21 cellular contexts compared by ENCODE assay signal in the genomic region with DNA sequence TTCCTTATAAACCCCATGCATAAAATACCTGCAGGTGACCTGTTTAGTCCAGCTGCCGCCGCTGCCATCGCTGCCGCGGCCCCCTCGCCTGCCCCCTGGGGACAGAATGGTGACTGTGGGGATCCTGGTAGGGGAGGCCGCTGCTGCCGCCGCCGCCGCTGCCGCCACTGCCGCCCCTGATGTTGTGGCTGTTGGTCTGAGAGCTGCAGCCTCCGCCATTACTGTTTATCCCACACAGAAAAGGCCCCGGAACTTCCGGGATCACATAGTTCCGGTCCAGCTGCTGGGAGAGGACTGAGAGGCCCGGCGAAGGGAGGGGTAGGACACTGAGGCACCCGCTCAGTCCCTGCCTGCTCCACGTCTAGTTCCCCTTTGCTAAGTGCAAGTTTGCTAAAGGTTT.
"Had no signal": no experiment of that assay in that cellular context is flagged by ENCODE, and none has a peak within 500 bp of the region (broad histone marks: within the 10 kb centered on the region; RNA-seq: fewer than 3 reads in every experiment).

No MANE protein-coding gene starts in this region.

- H3K4me1 Mint-ChIP-seq: activated naive CD4-positive, alpha-beta T cell treated with anti-CD3 and anti-CD28 coated beads, Interleukin-2, amount 10 ng/mL, durations not matched to agents 7 days and 5 days; activated naive CD8-positive, alpha-beta T cell treated with anti-CD3 and anti-CD28 coated beads, Interleukin-2, amount 50 U/mL, for 24 hours; WTC11 had no signal

- H3K36me3 ChIP-seq: left lung, thyroid gland, uterus had no signal

- H3K9me3 Mint-ChIP-seq: activated T-cell treated with anti-CD3 and anti-CD28 coated beads, Interleukin-2, amount 50 U/mL, for 24 hours; T-helper 2 cell treated with Interferon-gamma antibody and Interleukin-4, amounts not matched to agents 5 μg/mL and 100 μg/mL, for 36 hours; WTC11 had no signal

- H3K9me3 ChIP-seq: left lung, thyroid gland, uterus had no signal

- H3K4me3 Mint-ChIP-seq: activated CD8-positive, alpha-beta T cell treated with anti-CD3 and anti-CD28 coated beads for 36 hours; activated naive CD4-positive, alpha-beta T cell treated with anti-CD3 and anti-CD28 coated beads, Interleukin-2, amount 10 ng/mL, durations not matched to agents 7 days and 5 days; activated naive CD8-positive, alpha-beta T cell treated with anti-CD3 and anti-CD28 coated beads, Interleukin-2, amount 50 U/mL, for 24 hours; activated T-cell treated with anti-CD3 and anti-CD28 coated beads, Interleukin-2, amount 50 U/mL, for 24 hours; mesothelial cell of epicardium; nephron; T-helper 2 cell treated with Interferon-gamma antibody and Interleukin-4, amounts not matched to agents 5 μg/mL and 100 μg/mL, for 36 hours; WTC11 had no signal

- H3K27me3 ChIP-seq: left lung, thyroid gland, uterus had no signal

- H3K36me3 Mint-ChIP-seq: activated naive CD4-positive, alpha-beta T cell treated with anti-CD3 and anti-CD28 coated beads, Interleukin-2, amount 10 ng/mL, durations not matched to agents 7 days and 5 days; mesothelial cell of epicardium; WTC11 had no signal

- FAIRE-seq: keratinocyte had no signal

- H3K4me1 ChIP-seq: left lung, uterus had no signal

- H3K27ac ChIP-seq: left lung, thyroid gland, uterus had no signal

- DNase-seq: activated CD4-positive, alpha-beta T cell treated with anti-CD3 and anti-CD28 coated beads for 4 hours; activated CD8-positive, alpha-beta T cell treated with anti-CD3 and anti-CD28 coated beads for 36 hours; activated naive CD4-positive, alpha-beta T cell treated with anti-CD3 and anti-CD28 coated beads, Interleukin-2, amount 10 ng/mL, durations not matched to agents 7 days and 5 days; activated naive CD8-positive, alpha-beta T cell treated with anti-CD3 and anti-CD28 coated beads, Interleukin-2, amount 50 U/mL, for 24 hours; activated T-cell treated with anti-CD3 and anti-CD28 coated beads, Interleukin-2, amount 50 U/mL, for 24 hours; aorta; cortex of kidney; hypothalamus; occipital lobe; retina; stimulated activated CD8-positive, alpha-beta memory T cell treated with anti-CD3 and anti-CD28 coated beads, Interleukin-4, amount 100 ng/mL, for 48 hours; stimulated activated naive CD4-positive, alpha-beta T cell; thyroid gland; uterus had no signal

- H3K27me3 Mint-ChIP-seq: activated CD8-positive, alpha-beta T cell treated with anti-CD3 and anti-CD28 coated beads for 36 hours; activated naive CD4-positive, alpha-beta T cell treated with anti-CD3 and anti-CD28 coated beads, Interleukin-2, amount 10 ng/mL, durations not matched to agents 7 days and 5 days; activated naive CD8-positive, alpha-beta T cell treated with anti-CD3 and anti-CD28 coated beads, Interleukin-2, amount 50 U/mL, for 24 hours; activated T-cell treated with anti-CD3 and anti-CD28 coated beads, Interleukin-2, amount 50 U/mL, for 24 hours had no signal

- H3K4me3 ChIP-seq: left lung, thyroid gland, uterus had no signal

- H3K27ac Mint-ChIP-seq: activated CD8-positive, alpha-beta T cell treated with anti-CD3 and anti-CD28 coated beads for 36 hours; activated naive CD4-positive, alpha-beta T cell treated with anti-CD3 and anti-CD28 coated beads, Interleukin-2, amount 10 ng/mL, durations not matched to agents 7 days and 5 days; activated naive CD8-positive, alpha-beta T cell treated with anti-CD3 and anti-CD28 coated beads, Interleukin-2, amount 50 U/mL, for 24 hours; activated T-cell treated with anti-CD3 and anti-CD28 coated beads, Interleukin-2, amount 50 U/mL, for 24 hours; activated T-helper 2 cell treated with anti-CD3 and anti-CD28 coated beads, Interferon-gamma antibody, Interleukin-2, Interleukin-4, amounts not matched to agents 10 μg/mL and 5 μg/mL and 100 μg/mL, durations not matched to agents 14 hours and 24 hours and 36 hours; mesothelial cell of epicardium; T-helper 2 cell treated with Interferon-gamma antibody and Interleukin-4, amounts not matched to agents 5 μg/mL and 100 μg/mL, for 36 hours; WTC11 had no signal
